In the genomic region with DNA sequence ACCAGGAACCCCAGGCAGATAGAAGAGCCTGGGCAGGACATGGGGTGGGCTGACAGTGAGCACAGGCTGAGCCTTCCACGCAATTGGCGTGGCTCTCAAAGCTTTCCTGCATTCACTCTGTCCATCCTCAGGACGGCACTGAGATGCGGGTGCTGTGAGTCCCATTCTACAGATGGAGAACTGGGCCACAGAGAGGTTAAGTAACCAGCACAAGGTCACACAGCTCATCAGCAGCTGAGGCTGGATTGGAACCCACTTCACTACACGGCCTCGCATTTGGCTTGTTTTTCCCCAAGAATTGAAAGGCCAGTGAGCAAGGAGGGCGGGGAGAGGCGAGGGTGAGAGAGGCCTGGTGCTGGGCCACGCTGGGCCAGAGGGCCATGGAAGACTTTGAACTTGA, we compare ENCODE assay signal across 25 cellular contexts. TPM values are rescaled to one million over a fixed set of nuclear protein-coding genes. Genes with fewer than 3 reads are reported as not detected.
"Had no signal": no experiment of that assay in that cellular context is flagged by ENCODE, and none has a peak within 500 bp of the region (broad histone marks: within the 10 kb centered on the region; RNA-seq: fewer than 3 reads in every experiment).

No MANE protein-coding gene starts in this region.

- H3K4me3 ChIP-seq: coronary artery, dorsolateral prefrontal cortex, esophagus muscularis mucosa, gastrocnemius medialis, heart right ventricle, left lung, lower lobe of right lung, mucosa of descending colon had no signal

- H3K9me3 ChIP-seq: esophagus muscularis mucosa, gastrocnemius medialis, heart right ventricle, left lung, lower lobe of right lung, mucosa of descending colon had no signal

- H3K27ac ChIP-seq: coronary artery, dorsolateral prefrontal cortex, esophagus muscularis mucosa, gastrocnemius medialis, heart right ventricle, left lung, lower lobe of right lung had no signal

- ATAC-seq: gastrocnemius medialis, heart right ventricle, left cardiac atrium, left lung, left ventricle myocardium superior, lower lobe of right lung, mucosa of descending colon had no signal

- H3K36me3 ChIP-seq: esophagus muscularis mucosa, gastrocnemius medialis, heart right ventricle, left lung, lower lobe of right lung had no signal

- FAIRE-seq: colon, endothelial cell of umbilical vein, islet of Langerhans, keratinocyte had no signal

- H3K27me3 ChIP-seq: dorsolateral prefrontal cortex, gastrocnemius medialis had no signal

- DNase-seq: dermis blood vessel endothelial cell; dorsolateral prefrontal cortex; effector CD4-positive, alpha-beta T cell; effector memory CD4-positive, alpha-beta T cell; foreskin melanocyte; gastrocnemius medialis; glutamatergic neuron; head of caudate nucleus; heart right ventricle; hippocampal formation; left cardiac atrium; left ventricle myocardium superior; lower lobe of right lung; mesenchymal stem cell; mucosa of descending colon had no signal

- H3K4me1 ChIP-seq: esophagus muscularis mucosa, gastrocnemius medialis, heart right ventricle, left lung, lower lobe of right lung had no signal

RNA-seq across cellular contexts. Expression of gene GRIP2, which starts 36.0 kb away (rescaled TPM):
- total RNA-seq: endothelial cell of umbilical vein, epithelial cell of proximal tubule, kidney epithelial cell, lung microvascular endothelial cell had no signal
- polyA plus RNA-seq: endothelial cell of umbilical vein had no signal
